19 cellular contexts compared by ENCODE assay signal in the genomic region with DNA sequence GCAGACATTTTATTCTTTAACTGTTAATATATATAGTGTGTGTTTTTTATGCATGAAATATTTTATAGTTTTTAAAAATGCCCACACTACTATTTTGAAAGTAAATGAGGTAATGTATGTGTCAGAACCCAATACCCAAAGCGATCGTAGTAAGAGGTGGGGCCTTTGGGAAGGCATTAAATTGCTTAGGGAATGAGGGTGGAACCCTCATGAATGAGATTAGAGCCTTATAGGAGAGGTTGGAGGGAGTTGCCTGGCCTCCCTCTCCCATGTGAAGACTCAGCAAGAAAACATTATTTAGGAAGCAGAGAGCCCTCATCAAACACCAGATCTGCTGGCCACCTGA. TPM values are rescaled to one million over a fixed set of nuclear protein-coding genes. Genes with fewer than 3 reads are reported as not detected.
DNase-seq lines count a peak whose midpoint lies in the region; ATAC-seq, FAIRE-seq and TF ChIP-seq lines count a peak whose summit lies in the region.
"Had no signal": no experiment of that assay in that cellular context is flagged by ENCODE, and none has a peak within 500 bp of the region (broad histone marks: within the 10 kb centered on the region; RNA-seq: fewer than 3 reads in every experiment).

No MANE protein-coding gene starts in this region.

- BruUV-seq in PC-3 (replicated peaks; lab: Mats Ljungman, UMichigan) = TSS peak; percentile 44

- POLR2A ChIA-PET in A549 (lab: Yijun Ruan, JAX) (interaction anchor here (1.0 to 1.3 kb wide), 2 partner anchors 14 to 22 kb away, joined by 6 to 7 read pairs; no protein-coding TSS in a partner anchor), PC-3 (lab: Charles Lee; ENCODE audit: unreplicated experiment) (no interaction called here)

- H3K79me2 ChIP-seq in PC-3 (ENCODE audit: low read length) = 0 out of 2 replicates have a peak, but pooled peaks cover 6% of the 10 kb centered on the region

- H3K36me3 ChIP-seq in PC-3 (ENCODE audit: low read depth, low read length) (no peaks in the 10 kb centered on the region; the same call in 1 of the 2 replicates), psoas muscle (ENCODE audit: insufficient read depth in 1 of 2, low read depth in 1 of 2) (peaks cover 3 to 13% of the 10 kb centered on the region in 2 donors)
- H3K36me3 ChIP-seq: adrenal gland, vagina had no signal

- H3F3A ChIP-seq in PC-3 (ENCODE audit: low read length, unreplicated experiment) = peaks cover 25% of the 10 kb centered on the region

- DNase-seq in A549 (ENCODE audit: low read depth in 1 of 2, low spot score in 1 of 2) (no peak), PC-3 (no peak), glutamatergic neuron (no peak), progenitor cell of endocrine pancreas (ENCODE audit: low spot score, unreplicated experiment) (no peak), NCI-H345 (lab: John Stamatoyannopoulos, UW) (no peak), psoas muscle (no peak), coronary artery (ENCODE audit: low spot score) (no peak), NCI-H2227 treated with DMSO at 0.1 percent for 48 hours (lab: John Stamatoyannopoulos, UW) (no peak)
- DNase-seq: activated CD4-positive, alpha-beta T cell treated with anti-CD3 and anti-CD28 coated beads for 1 hour; activated gamma-delta T cell; adrenal gland; CD4-positive, CD25-positive, alpha-beta regulatory T cell; effector CD8-positive, alpha-beta T cell; H9; NCI-H1694 treated with DMSO at 0.1 percent for 48 hours; RPMI8226; stimulated activated naive CD4-positive, alpha-beta T cell treated with Interleukin-2 at 50 U/mL for 16 hours had no signal

- H4K20me1 ChIP-seq in PC-3 (ENCODE audit: low read length) = no peaks in the 10 kb centered on the region

- CTCF ChIA-PET in A549 (lab: Yijun Ruan, JAX) (interaction anchor here (0.6 to 16.5 kb wide), 7 partner anchors 8 to 142 kb away, joined by 3 to 231 read pairs (median 4); partner anchors contain the start of genes GDPD5 and RPS3), PC-3 (lab: Charles Lee) (interaction anchor here (0.9 kb wide), 1 partner anchor 14 kb away, joined by 7 read pairs; no protein-coding TSS in a partner anchor)

- TF ChIP-seq RAD21 in A549 (conservative IDR thresholded peaks at IDR 0.05 in 1 of 2, IDR thresholded peaks at IDR 0.05 in 1 of 2) = no peak

- intact Hi-C loops in PC-3 (cut with micrococcal nuclease) = loop anchor here (1.0 kb wide), 1 partner anchor 34 kb away; no protein-coding TSS in a partner anchor
- intact Hi-C loops in psoas muscle (cut with DNase I) = no loop called here

- H3K9me3 ChIP-seq in A549 = no peaks in the 10 kb centered on the region
- no peaks in the 10 kb centered on the region for H3K9me3 ChIP-seq in PC-3 (ENCODE audit: low read length)
- H3K9me3 ChIP-seq in psoas muscle = no peaks in the 10 kb centered on the region
- H3K9me3 ChIP-seq: adrenal gland, vagina had no signal

- no peaks in the 10 kb centered on the region for H3K36me3 Mint-ChIP-seq in glutamatergic neuron (ENCODE audit: unreplicated experiment)
- H3K36me3 Mint-ChIP-seq in progenitor cell of endocrine pancreas (ENCODE audit: insufficient read depth) = peaks cover 7% of the 10 kb centered on the region

- H3K4me2 ChIP-seq in A549 (peak overlapping the region; percentile 74), PC-3 (ENCODE audit: low read length) (peak overlapping the region; percentile 52)

- no peak overlapping the region for H2AFZ ChIP-seq in PC-3 (ENCODE audit: low read length)

- H3K4me1 ChIP-seq in A549 (peaks cover 66% of the 10 kb centered on the region), PC-3 (ENCODE audit: insufficient read depth, low read length) (peaks cover 61% of the 10 kb centered on the region), psoas muscle (no peaks in the 10 kb centered on the region)
- H3K4me1 ChIP-seq: adrenal gland, vagina had no signal

- peak overlapping the region; percentile 52 for H3K4me3 Mint-ChIP-seq in glutamatergic neuron (ENCODE audit: unreplicated experiment)
- peak overlapping the region; percentile 15 for H3K4me3 Mint-ChIP-seq in progenitor cell of endocrine pancreas (ENCODE audit: low read depth)
- H3K4me3 Mint-ChIP-seq: CD4-positive, CD25-positive, alpha-beta regulatory T cell; central memory CD8-positive, alpha-beta T cell; H9 had no signal

- H3K9me3 Mint-ChIP-seq in glutamatergic neuron (ENCODE audit: unreplicated experiment) (peaks cover 12% of the 10 kb centered on the region), progenitor cell of endocrine pancreas (ENCODE audit: low read depth) (no peaks in the 10 kb centered on the region)
- H3K9me3 Mint-ChIP-seq: CD4-positive, CD25-positive, alpha-beta regulatory T cell; central memory CD8-positive, alpha-beta T cell; H9 had no signal

- peak overlapping the region; percentile 38 for H3K9ac ChIP-seq in PC-3 (ENCODE audit: low read length)

- TF ChIP-seq POLR2A in A549 (IDR thresholded peaks at IDR 0.05; ENCODE audit: low read length) = no peak

- no peaks in the 10 kb centered on the region for H3K9me2 ChIP-seq in PC-3 (replicated peaks; ENCODE audit: low read length)

- H3K27me3 ChIP-seq in PC-3 (ENCODE audit: low read length) (no peaks in the 10 kb centered on the region), psoas muscle (ENCODE audit: insufficient read depth in 3 of 3, low read length in 2 of 3) (no peaks in the 10 kb centered on the region)
- H3K27me3 ChIP-seq: adrenal gland, vagina had no signal

- no peak for TF ChIP-seq CTCF in A549 (IDR thresholded peaks at IDR 0.05)
- TF ChIP-seq CTCF in PC-3 (conservative IDR thresholded peaks at IDR 0.05; ENCODE audit: low read depth, low read length) = no peak
- TF ChIP-seq CTCF in glutamatergic neuron (IDR thresholded peaks at IDR 0.05; ENCODE audit: partially characterized antibody, unreplicated experiment) = no peak
- TF ChIP-seq CTCF in progenitor cell of endocrine pancreas (IDR thresholded peaks at IDR 0.05; ENCODE audit: unreplicated experiment) = no peak
- no peak for TF ChIP-seq CTCF in psoas muscle (IDR thresholded peaks at IDR 0.05)
- no peak for TF ChIP-seq CTCF in coronary artery (IDR thresholded peaks at IDR 0.05)

- peaks cover 20% of the 10 kb centered on the region for H3K27me3 Mint-ChIP-seq in glutamatergic neuron (ENCODE audit: unreplicated experiment)
- peaks cover 4% of the 10 kb centered on the region for H3K27me3 Mint-ChIP-seq in progenitor cell of endocrine pancreas
- H3K27me3 Mint-ChIP-seq: central memory CD8-positive, alpha-beta T cell had no signal

- H3K4me1 Mint-ChIP-seq in glutamatergic neuron (ENCODE audit: low read depth, unreplicated experiment) (peaks cover 38% of the 10 kb centered on the region), progenitor cell of endocrine pancreas (ENCODE audit: low read depth) (peaks cover 39% of the 10 kb centered on the region)
- H3K4me1 Mint-ChIP-seq: central memory CD8-positive, alpha-beta T cell had no signal

- peak; percentile 56 to 67 for ATAC-seq in A549
- ATAC-seq in PC-3 = peak; percentile 50
- no peak for ATAC-seq in psoas muscle

- FAIRE-seq in A549 (lab: Jason Lieb, UNC) = no peak

- no peak overlapping the region for H3K4me3 ChIP-seq in A549
- peak overlapping the region; percentile 8; the same call in 1 of the 2 replicates for H3K4me3 ChIP-seq in PC-3 (ENCODE audit: low read length)
- H3K4me3 ChIP-seq in psoas muscle = no peak overlapping the region
- H3K4me3 ChIP-seq in coronary artery = no peak overlapping the region
- H3K4me3 ChIP-seq: adrenal gland, vagina had no signal

- 1% methylated on average over 2 of the region's 2 CpGs for WGBS in A549 (ENCODE audit: missing lambda C conversion rate)
- 84 to 91% (median 90%) methylated on average over 2 of the region's 2 CpGs for WGBS in psoas muscle, 3 donors

- TF ChIP-seq EP300 in A549 (IDR thresholded peaks at IDR 0.05) = no peak

- H3K27ac ChIP-seq in A549 (peak overlapping the region; percentile 90 to 93), PC-3 (ENCODE audit: low read length) (peak overlapping the region; percentile 87), psoas muscle (no peak overlapping the region), coronary artery (peak overlapping the region in 1 of 2 donors; percentile 65)
- H3K27ac ChIP-seq: vagina had no signal

- H3K27ac Mint-ChIP-seq in glutamatergic neuron (ENCODE audit: unreplicated experiment) (peak overlapping the region; percentile 96), progenitor cell of endocrine pancreas (peak overlapping the region; percentile 95)
- H3K27ac Mint-ChIP-seq: H9 had no signal

TF ChIP-seq in A549, 52 proteins besides CTCF, POLR2A, EP300 and RAD21 (continues in another document):
- TF ChIP-seq MAFK (IDR thresholded peaks at IDR 0.05; ENCODE audit: partially characterized antibody) = peak; percentile 69
- TF ChIP-seq USF2 (IDR thresholded peaks at IDR 0.05) = 0 out of 2 replicates have a peak, but pooled peaks have one; percentile 33

RNA-seq across cellular contexts. Expression of gene KLHL35, which starts 11.1 kb away (rescaled TPM):
- polyA plus RNA-seq in A549 (2011; rRNA removed) (1.0 and 1.7 TPM in 2 replicates), A549 (2017; fragmentation: RNase III; extraction: RNeasy Plus Mini Kit Qiagen cat#74134 plus additional on column Dnase treatment) (0.56 to 0.72 TPM (median 0.69 TPM) in 3 replicates), psoas muscle (1 to 10 TPM in 2 of 3 donors, under 1 TPM in 1; 0.56 to 4.1 (median 1.2) TPM)
- 1.5 and 1.6 TPM in 2 replicates for polyA plus RNA-seq in A549 (2012; cell fraction: cytosol; rRNA removed)
- polyA plus RNA-seq in A549 (2012; cell fraction: nucleus; rRNA removed) = 2.8 and 3.3 TPM in 2 replicates
- 0.73 and 1.2 TPM in 2 replicates for polyA minus RNA-seq in A549 (2011; rRNA and poly(A)+ RNA removed)
- total RNA-seq in PC-3 (2014; rRNA removed) (6.6 and 8.4 TPM in 2 replicates), glutamatergic neuron (ENCODE audit: unreplicated experiment) (41.4 TPM), progenitor cell of endocrine pancreas (0.55 and 1.2 TPM in 2 replicates), psoas muscle (under 1 TPM; 0.34 to 0.64 (median 0.39) TPM)
- total RNA-seq: vagina had no signal

RNA-seq across cellular contexts. Expression of gene RPS3, which starts 22.6 kb away (rescaled TPM):
- polyA plus RNA-seq in A549 (2011; rRNA removed) = 2,571 and 3,468 TPM in 2 replicates
- 3,252 and 4,158 TPM in 2 replicates for polyA plus RNA-seq in A549 (2012; cell fraction: cytosol; rRNA removed)
- polyA plus RNA-seq in A549 (2012; cell fraction: nucleus; rRNA removed) = 1,461 and 2,420 TPM in 2 replicates
- polyA plus RNA-seq in A549 (2017; fragmentation: RNase III; extraction: RNeasy Plus Mini Kit Qiagen cat#74134 plus additional on column Dnase treatment) = 3,458 to 3,978 TPM (median 3,544 TPM) in 3 replicates
- 1,439 and 1,839 TPM in 2 replicates for polyA minus RNA-seq in A549 (2011; rRNA and poly(A)+ RNA removed)
- total RNA-seq in PC-3 (2014; rRNA removed) = 1,739 and 2,018 TPM in 2 replicates
- total RNA-seq in glutamatergic neuron (ENCODE audit: unreplicated experiment) = 1,391 TPM
- 2,637 and 2,682 TPM in 2 replicates for total RNA-seq in progenitor cell of endocrine pancreas
- 1,000 to 10,000 TPM in 2 of 4 donors, 100 to 1,000 TPM in 2; 807 to 1,216 (median 929) TPM for total RNA-seq in psoas muscle
- 1,000 to 10,000 TPM; 1,619 to 2,132 (median 1,802) TPM for polyA plus RNA-seq in psoas muscle

Comparison
In these comparisons a context has a peak if more than half of its experiments do, and no peak if none do; other contexts are left out.
1. ATAC-seq: peak in A549 (2 of 2) and PC-3 (single experiment); none in psoas muscle (0 of 4).